In the genomic region with DNA sequence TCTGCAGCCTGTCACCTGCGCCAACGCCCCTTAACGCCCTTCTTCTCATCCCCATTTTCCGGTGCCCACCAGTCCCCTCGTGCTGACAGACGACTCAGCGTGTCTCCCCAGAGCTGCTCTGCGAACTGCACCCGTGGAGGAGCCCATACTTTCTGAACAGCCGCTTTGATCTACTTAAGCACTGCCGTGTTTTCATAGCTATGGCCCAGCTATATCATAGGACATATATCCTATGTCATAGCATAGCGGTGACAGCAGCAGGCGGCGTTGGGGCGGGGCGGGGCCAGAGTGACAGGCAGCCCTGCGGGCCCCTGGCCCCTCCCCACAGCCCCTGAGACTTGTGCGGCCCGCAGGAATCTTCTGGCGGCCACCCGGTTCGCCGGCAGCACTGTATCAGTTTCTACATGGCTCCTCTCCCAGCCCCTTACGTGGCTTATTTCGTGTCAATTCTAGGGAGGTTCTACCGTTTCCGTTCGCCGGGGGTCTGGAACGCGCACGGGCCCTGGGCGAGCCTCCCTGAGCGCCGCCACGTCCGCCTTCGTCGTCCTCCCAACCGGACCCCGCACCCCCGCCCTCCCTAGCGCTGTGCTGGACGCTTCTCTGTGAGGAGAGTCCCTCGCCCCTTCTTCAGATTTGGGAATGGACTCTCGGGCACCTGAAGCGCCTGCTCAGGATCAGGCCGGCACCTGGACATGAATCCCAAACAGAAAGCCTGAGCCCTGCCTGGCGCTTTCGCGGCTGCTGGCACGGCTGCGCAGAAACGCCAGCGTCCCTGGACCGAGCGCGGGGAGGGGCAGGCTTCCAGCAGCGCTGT, we compare ENCODE assay signal across 8 cellular contexts. TPM values are rescaled to one million over a fixed set of nuclear protein-coding genes. Genes with fewer than 3 reads are reported as not detected.
DNase-seq lines count a peak whose midpoint lies in the region; ATAC-seq and TF ChIP-seq lines count a peak whose summit lies in the region.

No MANE protein-coding gene starts in this region.

- POLR2A ChIA-PET in Panc1 (lab: Charles Lee), result no interaction called here

- peaks cover 0 to 2% of the 10 kb centered on the region in 2 donors for H3K27me3 Mint-ChIP-seq in natural killer cell (ENCODE audit: low read depth in 2 of 2)

- no peaks in the 10 kb centered on the region for H3K9me3 ChIP-seq in HUES64 (ENCODE audit: insufficient read depth, low read depth, low read length)
- H3K9me3 ChIP-seq in Panc1 (ENCODE audit: control insufficient read depth, insufficient read depth, low read depth, low read length), result no peaks in the 10 kb centered on the region

- H3K36me3 Mint-ChIP-seq in natural killer cell, result no peaks in the 10 kb centered on the region

- H3K4me3 Mint-ChIP-seq in natural killer cell, result peak overlapping the region; percentile 96

- peaks cover 25 to 30% of the 10 kb centered on the region in 2 donors for H3K4me1 Mint-ChIP-seq in natural killer cell

- H3K9me3 Mint-ChIP-seq in natural killer cell, result no peaks in the 10 kb centered on the region

- no TSS peak for BruUV-seq in Panc1 (replicated peaks; lab: Mats Ljungman, UMichigan)

- H3K36me3 ChIP-seq in HUES64 (ENCODE audit: insufficient read depth, low read length) (no peaks in the 10 kb centered on the region), Panc1 (ENCODE audit: control insufficient read depth, insufficient read depth, low read length) (no peaks in the 10 kb centered on the region)

- H3K27ac ChIP-seq in HUES64 (ENCODE audit: low read depth, low read length) (no peak overlapping the region), Panc1 (ENCODE audit: low read length) (peak overlapping the region; percentile 77)

- H3K27ac Mint-ChIP-seq in natural killer cell, result peak overlapping the region; percentile 82 to 91

- intact Hi-C loops in Panc1 (cut with micrococcal nuclease; ENCODE audit: unreplicated experiment) (no loop called here), natural killer cell (cut with micrococcal nuclease) (no loop called here)

- TF ChIP-seq CTCF in Panc1 (IDR thresholded peaks at IDR 0.05) (no peak), fibroblast of pulmonary artery (IDR thresholded peaks at IDR 0.05; ENCODE audit: low read length, missing control alignments) (no peak), natural killer cell (IDR thresholded peaks at IDR 0.05) (no peak)

- CTCF ChIA-PET in Panc1 (lab: Charles Lee), result no interaction called here

- in situ Hi-C loops in Panc1 (cut with HindIII; ENCODE audit: low pct_unique_long_range_greater_than_20kb, low sequenced_read_pairs), result no loop called here

- H3K4me1 ChIP-seq in HUES64 (ENCODE audit: insufficient read depth, low read length) (peaks cover 21% of the 10 kb centered on the region; the same call in 1 of the 2 replicates), Panc1 (ENCODE audit: control insufficient read depth, insufficient read depth, low read length) (peaks cover 11% of the 10 kb centered on the region)

- 7% methylated on average over 59 of the region's 59 CpGs for WGBS in HUES64

- H3K27me3 ChIP-seq in HUES64 (ENCODE audit: insufficient read depth, low read length) (peaks cover 12% of the 10 kb centered on the region), Panc1 (ENCODE audit: control insufficient read depth, insufficient read depth, low read length) (no peaks in the 10 kb centered on the region)

- H3K4me3 ChIP-seq in HUES64 (ENCODE audit: low read length) (peak overlapping the region; percentile 81), Panc1 (ENCODE audit: low read depth in 2 of 2, low read length in 2 of 2) (peak overlapping the region; percentile 58 to 66), fibroblast of pulmonary artery (replicated peaks; ENCODE audit: low read depth, low read length) (peak overlapping the region; percentile 74)

- DNase-seq in DMS53 (lab: John Stamatoyannopoulos, UW) (peak; percentile 70), Panc1 (ENCODE audit: low read depth, low spot score) (no peak), fibroblast of pulmonary artery (ENCODE audit: low read depth) (peak; percentile 74), natural killer cell (peak; percentile 49), superior temporal gyrus (ENCODE audit: extremely low spot score) (peak; percentile 56)
- peak; percentile 48 for DNase-seq in activated T-helper 9 cell treated with anti-CD3 and anti-CD28 coated beads, Interleukin-2, amount 50 U/mL, for 16 hours (ENCODE audit: low read depth)

- H3K9ac ChIP-seq in HUES64 (ENCODE audit: low read depth, low read length), result peak overlapping the region; percentile 64

- ATAC-seq in GM21529 (IDR thresholded peaks at IDR 0.05; ENCODE audit: unreplicated experiment), result peak; percentile 92
- ATAC-seq in Panc1, result peak; percentile 95
- peak; percentile 91 to 97 (median 95) for ATAC-seq in natural killer cell

RNA-seq across cellular contexts. Expression of a gene that starts 35.4 kb away (rescaled TPM):
- polyA plus RNA-seq in HUES64 (2013, experiment 1 of 2), result 5.7 TPM
- polyA plus RNA-seq in HUES64 (2013, experiment 2 of 2), result 9.7 TPM
- 35.3 TPM for total RNA-seq in Panc1 (2021; ENCODE audit: unreplicated experiment)
- polyA plus RNA-seq in Panc1 (2012; ENCODE audit: insufficient read length), result 27.4 TPM
- total RNA-seq in natural killer cell, result 100 to 1,000 TPM; 189 to 194 (median 192) TPM

RNA-seq across cellular contexts. Expression of a gene that starts 48.6 kb away (rescaled TPM):
- polyA plus RNA-seq in HUES64 (2013, experiment 1 of 2), result 70.9 TPM
- 74.4 TPM for polyA plus RNA-seq in HUES64 (2013, experiment 2 of 2)
- total RNA-seq in Panc1 (2021; ENCODE audit: unreplicated experiment) (104 TPM), natural killer cell (10 to 100 TPM; 60.5 to 80.6 (median 72.9) TPM)
- 162 TPM for polyA plus RNA-seq in Panc1 (2012; ENCODE audit: insufficient read length)
